8 cellular contexts compared by ENCODE assay signal in the genomic region with DNA sequence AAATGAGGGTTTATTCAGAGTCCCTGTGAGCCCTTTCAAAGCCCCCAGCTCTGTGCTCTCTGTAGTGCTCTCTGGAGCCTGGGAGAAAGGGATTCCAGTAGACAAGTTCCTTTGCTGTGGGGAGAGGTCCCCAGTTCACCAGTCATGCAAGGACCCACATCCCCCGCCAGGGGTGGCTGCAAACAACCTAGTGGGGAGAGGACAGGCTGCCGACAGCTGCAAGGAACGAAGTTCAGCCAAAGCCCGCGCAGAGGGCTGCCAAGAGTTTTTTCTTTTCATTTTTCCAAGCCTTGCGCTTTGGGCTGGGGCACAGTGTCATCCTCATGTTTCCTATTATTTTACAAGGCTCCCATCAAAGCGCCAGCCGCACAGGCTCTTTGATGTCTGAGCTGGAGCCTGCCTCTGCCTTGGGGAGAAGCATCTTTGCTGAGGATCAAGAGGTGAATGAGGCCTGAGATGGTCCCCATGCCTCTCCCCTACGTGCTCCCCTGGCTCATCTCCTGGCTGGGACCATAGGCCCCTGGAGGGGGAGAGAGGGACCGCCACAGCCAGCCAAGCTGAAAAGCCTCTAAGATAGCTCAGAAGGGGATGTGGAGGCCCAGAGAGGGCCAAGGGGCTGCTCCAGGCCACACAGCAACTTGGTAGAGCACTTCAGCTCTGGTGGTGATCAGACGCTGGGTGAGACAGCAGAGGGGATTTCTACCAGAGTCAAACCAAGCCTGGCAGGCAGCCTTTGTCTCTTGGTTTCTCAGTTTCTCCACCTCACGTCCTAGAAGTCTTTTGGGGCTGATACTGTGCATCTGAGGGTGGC. TPM values are rescaled to one million over a fixed set of nuclear protein-coding genes. Genes with fewer than 3 reads are reported as not detected.
DNase-seq lines count a peak whose midpoint lies in the region; ATAC-seq lines count a peak whose summit lies in the region.

No MANE protein-coding gene starts in this region.

- peak; percentile 57 for DNase-seq in NCI-H446 treated with DMSO at 0.1 percent for 48 hours (lab: John Stamatoyannopoulos, UW)
- peak; percentile 28 for DNase-seq in glomerular visceral epithelial cell (ENCODE audit: extremely low spot score)
- DNase-seq in sciatic nerve (ENCODE audit: low spot score), result peak; percentile 87
- no peak for DNase-seq in NCI-H526 (lab: John Stamatoyannopoulos, UW)
- no peak for DNase-seq in AML-193 (lab: John Stamatoyannopoulos, UW)
- DNase-seq in NCI-H1048 (lab: John Stamatoyannopoulos, UW), result no peak
- no peak for DNase-seq in activated CD4-positive, alpha-beta T cell treated with anti-CD3 and anti-CD28 coated beads, Interleukin-2, amount 50 U/mL, for 48 hours

- ATAC-seq in GM18520 (IDR thresholded peaks at IDR 0.05; ENCODE audit: unreplicated experiment) (peak; percentile 71), sciatic nerve (peak; percentile 93)

- intact Hi-C loops in sciatic nerve (cut with DNase I), result no loop called here

RNA-seq across cellular contexts. Expression of a gene that starts 50.5 kb away (rescaled TPM):
- total RNA-seq in sciatic nerve, result 179 TPM

Comparison
In these comparisons a context has a peak if more than half of its experiments do, and no peak if none do; other contexts are left out.
1. DNase-seq: peak in NCI-H446 treated with DMSO at 0.1 percent for 48 hours (single experiment), glomerular visceral epithelial cell (single experiment) and sciatic nerve (single experiment); none in NCI-H526 (0 of 2), AML-193 (0 of 2), NCI-H1048 (single experiment) and activated CD4-positive, alpha-beta T cell treated with anti-CD3 and anti-CD28 coated beads, Interleukin-2, amount 50 U/mL, for 48 hours (0 of 2).